In the genomic region with DNA sequence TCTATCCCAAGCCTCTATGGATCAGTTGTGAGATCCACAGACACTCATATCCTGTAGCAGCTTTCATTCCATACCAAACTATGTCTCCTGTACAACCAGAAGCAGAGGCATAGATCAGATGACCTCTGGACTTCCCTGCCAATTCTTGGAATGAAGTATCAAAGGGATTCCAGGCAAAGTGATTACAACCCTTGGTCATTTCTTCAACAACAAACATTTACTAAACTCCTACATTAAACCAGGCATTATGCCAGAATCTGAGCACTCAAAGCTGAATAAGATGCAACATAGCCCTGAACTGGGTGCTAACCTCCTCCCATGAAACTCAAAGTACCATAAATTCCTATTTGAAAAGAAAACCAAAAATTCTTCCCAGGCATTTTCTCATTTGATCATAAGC, we compare ENCODE assay signal across 21 cellular contexts.
DNase-seq lines count a peak whose midpoint lies in the region; ATAC-seq lines count a peak whose summit lies in the region.
"Had no signal": no experiment of that assay in that cellular context is flagged by ENCODE, and none has a peak within 500 bp of the region (broad histone marks: within the 10 kb centered on the region; RNA-seq: fewer than 3 reads in every experiment).

No MANE protein-coding gene starts in this region.

- CTCF ChIA-PET in CD4-positive, alpha-beta memory T cell (lab: Charles Lee; ENCODE audit: partially characterized antibody) = interaction anchor here (0.6 kb wide), 1 partner anchor 170 kb away, joined by 3 read pairs; no protein-coding TSS in a partner anchor

- H3K9ac ChIP-seq in BLaER1 = no peak overlapping the region
- H3K9ac ChIP-seq: SK-N-SH had no signal

- no peak overlapping the region for H3K4me3 ChIP-seq in BLaER1
- H3K4me3 ChIP-seq in CD4-positive, alpha-beta memory T cell (ENCODE audit: low read length in 2 of 2) = no peak overlapping the region
- H3K4me3 ChIP-seq: cardiac muscle cell, heart left ventricle, right atrium auricular region, thoracic aorta had no signal

- no peak overlapping the region for H3K27ac ChIP-seq in BLaER1
- no peak overlapping the region for H3K27ac ChIP-seq in CD4-positive, alpha-beta memory T cell (ENCODE audit: low read depth, low read length)
- H3K27ac ChIP-seq: cardiac muscle cell, heart left ventricle, right atrium auricular region, thoracic aorta had no signal

- peaks cover 0 to 18% (median 11%) of the 10 kb centered on the region in 8 donors for H3K9me3 Mint-ChIP-seq in CD4-positive, alpha-beta memory T cell

- DNase-seq in HCEC 1CT (peak; percentile 43), astrocyte of the hippocampus (ENCODE audit: low read depth, low spot score) (peak; percentile 42), left lobe of liver (ENCODE audit: low spot score) (no peak), nucleus accumbens (lab: John Stamatoyannopoulos, UW) (no peak)
- no peak for DNase-seq in CD4-positive, alpha-beta memory T cell
- DNase-seq: activated naive CD8-positive, alpha-beta T cell treated with anti-CD3 and anti-CD28 coated beads, Interleukin-2, amount 50 U/mL, for 24 hours; DMS79 treated with DMSO at 0.1 percent for 48 hours; heart left ventricle; NCI-H146; NCI-H446; occipital lobe; RPMI8226; SK-N-SH; stimulated activated CD4-positive, alpha-beta T cell treated with anti-CD3 and anti-CD28 coated beads, Interleukin-15, amount 100 ng/mL, for 24 hours had no signal

- no peaks in the 10 kb centered on the region for H3K27me3 ChIP-seq in BLaER1
- no peaks in the 10 kb centered on the region for H3K27me3 ChIP-seq in CD4-positive, alpha-beta memory T cell (ENCODE audit: insufficient read depth, low read length)
- H3K27me3 ChIP-seq: cardiac muscle cell, heart left ventricle, right atrium auricular region had no signal

- H3K36me3 ChIP-seq in BLaER1 = no peaks in the 10 kb centered on the region
- no peaks in the 10 kb centered on the region for H3K36me3 ChIP-seq in CD4-positive, alpha-beta memory T cell (ENCODE audit: insufficient read depth, low read length)
- H3K36me3 ChIP-seq: cardiac muscle cell, heart left ventricle, right atrium auricular region, thoracic aorta had no signal

- no peaks in the 10 kb centered on the region for H3K27me3 Mint-ChIP-seq in CD4-positive, alpha-beta memory T cell
- H3K27me3 Mint-ChIP-seq: activated naive CD8-positive, alpha-beta T cell treated with anti-CD3 and anti-CD28 coated beads, Interleukin-2, amount 50 U/mL, for 24 hours had no signal

- H3K4me2 ChIP-seq in BLaER1 = 0 out of 2 replicates have a peak overlapping the region, but pooled peaks have one; percentile 33
- H3K4me2 ChIP-seq: SK-N-SH had no signal

- H3K4me1 ChIP-seq in BLaER1 = peaks cover 20% of the 10 kb centered on the region
- H3K4me1 ChIP-seq in CD4-positive, alpha-beta memory T cell (ENCODE audit: insufficient read depth, low read length) = no peaks in the 10 kb centered on the region
- H3K4me1 ChIP-seq: right atrium auricular region had no signal

- POLR2A ChIA-PET in CD4-positive, alpha-beta memory T cell (lab: Charles Lee; ENCODE audit: partially characterized antibody) = interaction anchor here (0.9 kb wide), 1 partner anchor 77 kb away, joined by 6 read pairs; no protein-coding TSS in a partner anchor

- ATAC-seq in left lobe of liver = peak; percentile 83
- ATAC-seq in HG02870 (IDR thresholded peaks at IDR 0.05; ENCODE audit: unreplicated experiment) = no peak
- no peak for ATAC-seq in GM18520 (IDR thresholded peaks at IDR 0.05; ENCODE audit: unreplicated experiment)
- ATAC-seq: activated naive CD8-positive, alpha-beta T cell treated with anti-CD3 and anti-CD28 coated beads, Interleukin-2, amount 50 U/mL, for 24 hours; heart left ventricle had no signal

- no peaks in the 10 kb centered on the region for H4K20me1 ChIP-seq in BLaER1

- H3K36me3 Mint-ChIP-seq in CD4-positive, alpha-beta memory T cell = peaks cover 0 to 1% of the 10 kb centered on the region in 2 donors

- intact Hi-C loops in CD4-positive, alpha-beta memory T cell (cut with micrococcal nuclease) = no loop called here

- peaks cover 56% of the 10 kb centered on the region for H3K9me3 ChIP-seq in BLaER1
- H3K9me3 ChIP-seq in CD4-positive, alpha-beta memory T cell (ENCODE audit: control insufficient read depth in 1 of 2, low read length in 2 of 2) = no peaks in the 10 kb centered on the region
- H3K9me3 ChIP-seq: SK-N-SH had no signal

- H3K4me1 Mint-ChIP-seq in CD4-positive, alpha-beta memory T cell = peaks cover 23 to 46% (median 28%) of the 10 kb centered on the region in 4 donors

- peak overlapping the region in 1 of 7 donors; percentile 28 for H3K27ac Mint-ChIP-seq in CD4-positive, alpha-beta memory T cell
- H3K27ac Mint-ChIP-seq: activated naive CD8-positive, alpha-beta T cell treated with anti-CD3 and anti-CD28 coated beads, Interleukin-2, amount 50 U/mL, for 24 hours; activated T-helper 2 cell treated with anti-CD3 and anti-CD28 coated beads, Interferon-gamma antibody, Interleukin-2, Interleukin-4, amounts not matched to agents 10 μg/mL and 5 μg/mL and 100 μg/mL, durations not matched to agents 14 hours and 24 hours and 36 hours had no signal

- no peak overlapping the region for H3K4me3 Mint-ChIP-seq in CD4-positive, alpha-beta memory T cell
- H3K4me3 Mint-ChIP-seq: activated naive CD8-positive, alpha-beta T cell treated with anti-CD3 and anti-CD28 coated beads, Interleukin-2, amount 50 U/mL, for 24 hours had no signal

Comparison
In these comparisons a context has a peak if more than half of its experiments do, and no peak if none do; other contexts are left out.
1. DNase-seq: peak in HCEC 1CT (single experiment) and astrocyte of the hippocampus (single experiment); none in left lobe of liver (single experiment), nucleus accumbens (0 of 56) and CD4-positive, alpha-beta memory T cell (0 of 5).